ENCODE assay signal across 8 cellular contexts in genomic region chr2:118881490-118882129, GRCh38. TPM values are rescaled to one million over a fixed set of nuclear protein-coding genes. Genes with fewer than 3 reads are reported as not detected.
DNase-seq lines count a peak whose midpoint lies in the region; ATAC-seq and TF ChIP-seq lines count a peak whose summit lies in the region.

No MANE protein-coding gene starts in this region.

- POLR2A ChIA-PET in HEK293T (lab: Yijun Ruan, JAX) = interaction anchor here (1.2 kb wide), 1 partner anchor 485 kb away, joined by 3 read pairs; the partner anchor contains the start of genes C2orf76 and DBI
- POLR2A ChIA-PET in SK-N-SH (lab: Yijun Ruan, JAX) = no interaction called here

- ATAC-seq in activated naive CD4-positive, alpha-beta T cell treated with anti-CD3 and anti-CD28 coated beads, Interleukin-2, amount 50 U/mL, for 72 hours = peak; percentile 76 to 90

- H3K4me1 ChIP-seq in SK-N-SH (ENCODE audit: control insufficient read depth in 1 of 2, insufficient read depth in 2 of 2, low read depth in 1 of 2, low read length in 1 of 2) (peaks cover 0 to 4% of the 10 kb centered on the region in 2 experiments; a peak in 1 of 4 replicates), right atrium auricular region (peaks cover 0 to 7% of the 10 kb centered on the region in 2 donors), smooth muscle cell (ENCODE audit: low read depth) (no peaks in the 10 kb centered on the region)

- H3K9ac ChIP-seq in SK-N-SH (no peak overlapping the region), smooth muscle cell (ENCODE audit: low read depth) (no peak overlapping the region)

- H3K9me3 Mint-ChIP-seq in activated naive CD4-positive, alpha-beta T cell treated with anti-CD3 and anti-CD28 coated beads, Interleukin-2, amount 50 U/mL, for 72 hours = no peaks in the 10 kb centered on the region

- 13% methylated on average over 8 of the region's 10 CpGs for WGBS in SK-N-SH (ENCODE audit: low lambda C conversion rate)
- 20% methylated on average over 10 of the region's 10 CpGs for WGBS in smooth muscle cell (ENCODE audit: low lambda C conversion rate)

- H2AFZ ChIP-seq in SK-N-SH (ENCODE audit: low read depth) (no peak overlapping the region), smooth muscle cell (ENCODE audit: low read depth) (no peak overlapping the region)

- H3K27ac ChIP-seq in SK-N-SH (ENCODE audit: low read depth in 2 of 2, low read length in 1 of 2) (no peak overlapping the region), right atrium auricular region (no peak overlapping the region), smooth muscle cell (ENCODE audit: low read depth) (no peak overlapping the region)

- TF ChIP-seq CTCF in GM12874 (IDR thresholded peaks at IDR 0.05; ENCODE audit: insufficient read depth, low read depth, low read length) = peak; percentile 81
- TF ChIP-seq CTCF in SK-N-SH (IDR thresholded peaks at IDR 0.05) = peak; percentile 77
- peak; percentile 50 to 81 for TF ChIP-seq CTCF in right atrium auricular region (IDR thresholded peaks at IDR 0.05)
- peak; percentile 77 for TF ChIP-seq CTCF in smooth muscle cell (IDR thresholded peaks at IDR 0.05; ENCODE audit: borderline replicate concordance, insufficient read depth, poor library complexity, severe bottlenecking)

- CTCF ChIA-PET in HEK293T (lab: Yijun Ruan, JAX) = interaction anchor here (0.6 to 2.0 kb wide), 13 partner anchors 10 to 1187 kb away, joined by 3 to 18 read pairs (median 3); no protein-coding TSS in a partner anchor
- CTCF ChIA-PET in SK-N-SH (lab: Yijun Ruan, JAX) = interaction anchor here (0.6 to 4.4 kb wide), 49 partner anchors 10 to 902 kb away, joined by 3 to 44 read pairs (median 3); partner anchors contain the start of gene EN1

- peak; percentile 65 for TF ChIP-seq RAD21 in SK-N-SH (IDR thresholded peaks at IDR 0.05; ENCODE audit: low read length)

- H3K36me3 Mint-ChIP-seq in activated naive CD4-positive, alpha-beta T cell treated with anti-CD3 and anti-CD28 coated beads, Interleukin-2, amount 50 U/mL, for 72 hours = no peaks in the 10 kb centered on the region

- no peak overlapping the region for H3K4me2 ChIP-seq in SK-N-SH
- no peak overlapping the region for H3K4me2 ChIP-seq in smooth muscle cell

- H3K79me2 ChIP-seq in SK-N-SH (ENCODE audit: insufficient read depth) = no peaks in the 10 kb centered on the region
- no peaks in the 10 kb centered on the region for H3K79me2 ChIP-seq in smooth muscle cell (ENCODE audit: low read depth)

- TF ChIP-seq EP300 in SK-N-SH (IDR thresholded peaks at IDR 0.05; ENCODE audit: borderline replicate concordance in 1 of 2, low read depth in 1 of 2, low read length in 1 of 2) = no peak

- no peaks in the 10 kb centered on the region for H3K9me2 ChIP-seq in SK-N-SH

- H3K36me3 ChIP-seq in SK-N-SH (replicated peaks in 1 of 2; ENCODE audit: control insufficient read depth in 1 of 2, insufficient read depth in 2 of 2, low read length in 1 of 2) (no peaks in the 10 kb centered on the region), right atrium auricular region (no peaks in the 10 kb centered on the region), smooth muscle cell (ENCODE audit: low read depth) (no peaks in the 10 kb centered on the region)

- H4K20me1 ChIP-seq in SK-N-SH (ENCODE audit: insufficient read depth) (no peaks in the 10 kb centered on the region), smooth muscle cell (ENCODE audit: low read depth) (no peaks in the 10 kb centered on the region)

- no peak overlapping the region for H3K27ac Mint-ChIP-seq in activated naive CD4-positive, alpha-beta T cell treated with anti-CD3 and anti-CD28 coated beads, Interleukin-2, amount 50 U/mL, for 72 hours

- H3K4me3 ChIP-seq in SK-N-SH (ENCODE audit: low read depth in 2 of 2, low read length in 1 of 2) = no peak overlapping the region; a peak in 1 of 4 replicates
- H3K4me3 ChIP-seq in right atrium auricular region = no peak overlapping the region
- no peak overlapping the region for H3K4me3 ChIP-seq in smooth muscle cell

- H3K9me3 ChIP-seq in SK-N-SH (no peaks in the 10 kb centered on the region), right atrium auricular region (no peaks in the 10 kb centered on the region), smooth muscle cell (replicated peaks; ENCODE audit: low read depth) (no peaks in the 10 kb centered on the region)

- no peaks in the 10 kb centered on the region for H3F3A ChIP-seq in SK-N-SH (replicated peaks; ENCODE audit: insufficient read depth)
- H3F3A ChIP-seq in smooth muscle cell (ENCODE audit: low read depth) = no peaks in the 10 kb centered on the region

- DNase-seq in HEK293T (ENCODE audit: extremely low spot score) (peak; percentile 66), NAMALWA (ENCODE audit: low spot score) (peak; percentile 74), SK-N-SH (peak; percentile 58), right atrium auricular region (ENCODE audit: low spot score) (no peak), smooth muscle cell (lab: John Stamatoyannopoulos, UW; ENCODE audit: unreplicated experiment) (no peak), cortex of kidney (lab: John Stamatoyannopoulos, UW) (no peak)
- peak; percentile 61 to 68 for DNase-seq in activated naive CD4-positive, alpha-beta T cell treated with anti-CD3 and anti-CD28 coated beads, Interleukin-2, amount 50 U/mL, for 72 hours (ENCODE audit: low spot score in 2 of 2)

- H3K27me3 ChIP-seq in SK-N-SH (ENCODE audit: insufficient read depth) (no peaks in the 10 kb centered on the region), right atrium auricular region (no peaks in the 10 kb centered on the region), smooth muscle cell (ENCODE audit: low read depth) (peaks cover 33% of the 10 kb centered on the region)

TF ChIP-seq in HEK293T, 16 proteins besides CTCF, POLR2A, EP300 and RAD21:
- TF ChIP-seq ZNF384 (IDR thresholded peaks at IDR 0.05) (no peak), TARDBP (IDR thresholded peaks at IDR 0.05) (no peak), LEF1 (IDR thresholded peaks at IDR 0.05; ENCODE audit: borderline replicate concordance) (no peak), FOXK2 (IDR thresholded peaks at IDR 0.05) (no peak), NFRKB (IDR thresholded peaks at IDR 0.05) (no peak), SP1 (IDR thresholded peaks at IDR 0.05) (no peak), FOXM1 (IDR thresholded peaks at IDR 0.05; ENCODE audit: borderline replicate concordance) (no peak)

TF ChIP-seq in SK-N-SH, 30 proteins besides CTCF, POLR2A, EP300 and RAD21:
- TF ChIP-seq RXRA (IDR thresholded peaks at IDR 0.05; ENCODE audit: borderline replicate concordance, low read depth) (no peak), IRF3 (IDR thresholded peaks at IDR 0.05; ENCODE audit: low read depth, low read length) (no peak), FOSL2 (IDR thresholded peaks at IDR 0.05; ENCODE audit: borderline replicate concordance, low read depth) (no peak), USF2 (IDR thresholded peaks at IDR 0.05; ENCODE audit: borderline replicate concordance, low read depth, low read length) (no peak), POLR2AphosphoS5 (IDR thresholded peaks at IDR 0.05; ENCODE audit: low read depth, low read length) (no peak), NFIC (IDR thresholded peaks at IDR 0.05; ENCODE audit: borderline replicate concordance) (no peak), JUND (IDR thresholded peaks at IDR 0.05) (no peak), PBX3 (IDR thresholded peaks at IDR 0.05) (no peak), FOXJ3 (CRISPR knock-in tag; IDR thresholded peaks at IDR 0.05) (no peak), ELF1 (IDR thresholded peaks at IDR 0.05) (no peak), RFX5 (IDR thresholded peaks at IDR 0.05; ENCODE audit: low read length) (no peak), FOXM1 (IDR thresholded peaks at IDR 0.05; ENCODE audit: low read depth) (no peak), RCOR1 (IDR thresholded peaks at IDR 0.05; ENCODE audit: low read length) (no peak)

RNA-seq across cellular contexts. Expression of gene EN1, which starts 34.2 kb away (rescaled TPM):
- polyA plus RNA-seq in SK-N-SH (2012; rRNA removed) (not detected in 2 replicates), smooth muscle cell (3.4 and 12.9 TPM in 2 replicates)
- not detected in 2 replicates for polyA plus RNA-seq in SK-N-SH (2012; cell fraction: cytosol; rRNA removed)
- not detected in 2 replicates for polyA plus RNA-seq in SK-N-SH (2012; cell fraction: nucleus; rRNA removed)
- not detected for total RNA-seq in activated naive CD4-positive, alpha-beta T cell treated with anti-CD3 and anti-CD28 coated beads, Interleukin-2, amount 50 U/mL, for 72 hours
- total RNA-seq in right atrium auricular region (not detected), smooth muscle cell (3.0 TPM in 2 replicates)

Comparison
In these comparisons a context has a peak if more than half of its experiments do, and no peak if none do; other contexts are left out.
1. DNase-seq: peak in HEK293T (single experiment), NAMALWA (single experiment), SK-N-SH (single experiment) and activated naive CD4-positive, alpha-beta T cell treated with anti-CD3 and anti-CD28 coated beads, Interleukin-2, amount 50 U/mL, for 72 hours (2 of 2); none in right atrium auricular region (single experiment), smooth muscle cell (single experiment) and cortex of kidney (single experiment).
2. Peak in every context shown above with its lines, with median percentiles within 50 percentile points of each other: CTCF ChIP-seq.